ENCODE assay signal across 18 cellular contexts in the genomic region with DNA sequence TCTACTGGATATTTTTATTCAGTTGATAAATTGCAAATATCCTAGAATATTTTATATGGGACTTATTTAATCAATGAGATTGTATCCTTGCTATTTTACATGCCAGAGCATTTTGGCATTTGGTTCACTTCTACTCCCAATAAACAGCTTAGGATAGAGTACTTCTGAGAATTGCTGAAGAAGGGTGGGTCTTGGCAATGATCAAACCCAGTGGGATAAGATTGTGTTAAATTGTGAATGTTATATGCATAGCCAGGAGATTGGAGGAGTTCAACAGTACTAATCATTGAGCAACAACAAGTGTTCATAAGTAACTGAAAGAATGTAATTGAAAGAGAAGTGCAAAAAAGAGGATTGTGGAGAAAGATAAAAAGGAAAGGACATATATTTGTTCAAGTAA.
DNase-seq lines count a peak whose midpoint lies in the region; ATAC-seq, FAIRE-seq and TF ChIP-seq lines count a peak whose summit lies in the region.
"Had no signal": no experiment of that assay in that cellular context is flagged by ENCODE, and none has a peak within 500 bp of the region (broad histone marks: within the 10 kb centered on the region; RNA-seq: fewer than 3 reads in every experiment).

No MANE protein-coding gene starts in this region.

- H2AK9ac ChIP-seq in IMR-90 (replicated peaks; ENCODE audit: low read depth, low read length, poor library complexity), result no peak overlapping the region

- no peak overlapping the region for H4K8ac ChIP-seq in IMR-90 (ENCODE audit: low read depth in 2 of 2, low read length in 2 of 2)

- H4K91ac ChIP-seq in IMR-90 (ENCODE audit: insufficient read depth, low read depth, low read length), result no peak overlapping the region

- no peaks in the 10 kb centered on the region for H3K9me3 ChIP-seq in IMR-90 (ENCODE audit: control insufficient read depth, insufficient read depth, low read length)
- no peaks in the 10 kb centered on the region for H3K9me3 ChIP-seq in GM12878 (replicated peaks; ENCODE audit: control insufficient read depth, insufficient read depth, low read length)
- H3K9me3 ChIP-seq in iPS-18a (ENCODE audit: control insufficient read depth, low read depth, low read length), result no peaks in the 10 kb centered on the region
- H3K9me3 ChIP-seq: spleen, tibial artery had no signal

- dilution Hi-C loops in IMR-90 (cut with HindIII; ENCODE audit: low sequenced_read_pairs, unreplicated experiment), result no loop called here

- no peak overlapping the region for H3K23ac ChIP-seq in IMR-90 (ENCODE audit: low read depth, low read length)

- POLR2A ChIA-PET in IMR-90 (lab: Charles Lee; ENCODE audit: unreplicated experiment), result no interaction called here
- POLR2A ChIA-PET in GM12878 (lab: Charles Lee), result interaction anchor here (3.5 kb wide), 1 partner anchor 61 kb away, joined by 30 read pairs; a partner anchor contains a TSS

- H3K4me1 ChIP-seq in IMR-90 (ENCODE audit: control insufficient read depth, insufficient read depth, low read length) (peaks cover 2% of the 10 kb centered on the region; the same call in 1 of the 2 replicates), GM12878 (ENCODE audit: control insufficient read depth, insufficient read depth, low read length) (peaks cover 32% of the 10 kb centered on the region), iPS-18a (ENCODE audit: control insufficient read depth, low read depth, low read length) (peaks cover 22% of the 10 kb centered on the region)
- H3K4me1 ChIP-seq: parathyroid adenoma, tibial artery had no signal

- H3K9ac ChIP-seq in IMR-90 (ENCODE audit: low read depth, low read length) (no peak overlapping the region), GM12878 (ENCODE audit: control insufficient read depth, insufficient read depth, low read length) (no peak overlapping the region), iPS-18a (ENCODE audit: low read length) (peak overlapping the region; percentile 35)
- H3K9ac ChIP-seq: parathyroid adenoma had no signal

- SMC1A ChIA-PET in GM12878 (lab: Charles Lee; ENCODE audit: uncharacterized antibody, unreplicated experiment), result no interaction called here

- no peak for TF ChIP-seq EP300 in GM12878 (IDR thresholded peaks at IDR 0.05; ENCODE audit: borderline replicate concordance in 1 of 2, control insufficient read depth in 1 of 2, low read depth in 2 of 2, low read length in 2 of 2)

- no peaks in the 10 kb centered on the region for H4K20me1 ChIP-seq in IMR-90 (ENCODE audit: insufficient read depth, low read length)
- H4K20me1 ChIP-seq in GM12878 (ENCODE audit: control insufficient read depth, insufficient read depth), result no peaks in the 10 kb centered on the region

- no peak overlapping the region for H3K14ac ChIP-seq in IMR-90 (replicated peaks; ENCODE audit: low read depth, low read length)

- no peak overlapping the region for H2BK5ac ChIP-seq in IMR-90 (ENCODE audit: low read depth, low read length, poor library complexity, severe bottlenecking)

- no peak overlapping the region for H4K5ac ChIP-seq in IMR-90 (ENCODE audit: low read depth, low read length)

- no peak overlapping the region for H3K4me2 ChIP-seq in IMR-90 (ENCODE audit: low read depth, low read length)
- peak overlapping the region; percentile 59 for H3K4me2 ChIP-seq in GM12878 (ENCODE audit: control insufficient read depth, insufficient read depth)

- H3K36me3 ChIP-seq in IMR-90 (ENCODE audit: control insufficient read depth, insufficient read depth, low read length), result peaks cover 11% of the 10 kb centered on the region
- H3K36me3 ChIP-seq in GM12878 (ENCODE audit: control insufficient read depth in 2 of 2, insufficient read depth in 2 of 2, low read length in 1 of 2), result peaks cover 0 to 9% of the 10 kb centered on the region in 2 experiments; a peak in 1 of 4 replicates
- H3K36me3 ChIP-seq in iPS-18a (ENCODE audit: control insufficient read depth, low read depth, low read length), result no peaks in the 10 kb centered on the region

- H2AFZ ChIP-seq in IMR-90 (replicated peaks; ENCODE audit: low read length, poor library complexity), result no peak overlapping the region
- no peak overlapping the region for H2AFZ ChIP-seq in GM12878 (ENCODE audit: control insufficient read depth, low read depth, low read length)
- H2AFZ ChIP-seq: parathyroid adenoma had no signal

- no TSS peak for BruUV-seq in IMR-90 (replicated peaks; lab: Mats Ljungman, UMichigan)
- no TSS peak for BruUV-seq in GM12878 (replicated peaks; lab: Mats Ljungman, UMichigan)

- H3K27ac ChIP-seq in IMR-90 (ENCODE audit: insufficient read depth, low read length), result no peak overlapping the region
- peak overlapping the region; percentile 34; the same call in 1 of the 2 replicates for H3K27ac ChIP-seq in GM12878 (ENCODE audit: control insufficient read depth, insufficient read depth)
- no peak overlapping the region for H3K27ac ChIP-seq in iPS-18a (ENCODE audit: low read length)
- H3K27ac ChIP-seq: parathyroid adenoma, spleen, tibial artery had no signal

- TF ChIP-seq POLR2A in IMR-90 (IDR thresholded peaks at IDR 0.05; ENCODE audit: low read depth, low read length), result no peak
- no peak for TF ChIP-seq POLR2A in GM12878 (IDR thresholded peaks at IDR 0.05; ENCODE audit: low read depth, low read length)

- no peak overlapping the region for H3K4ac ChIP-seq in IMR-90 (ENCODE audit: low read depth, low read length)

- DNase-seq in IMR-90 (no peak), GM12878 (ENCODE audit: low read depth, low spot score) (no peak), superior temporal gyrus (ENCODE audit: extremely low spot score) (peak; percentile 58), HuH-7 (ENCODE audit: low spot score) (no peak), DMS153 (lab: John Stamatoyannopoulos, UW) (no peak)
- DNase-seq: activated CD4-positive, alpha-beta T cell treated with anti-CD3 and anti-CD28 coated beads for 36 hours; activated gamma-delta T cell; DMS 273 treated with DMSO at 0.1 percent for 48 hours; NCI-H1092; NCI-H2171; NCI-H748 treated with DMSO at 0.1 percent for 48 hours; spleen; tibial artery had no signal

- in situ Hi-C loops in IMR-90 (cut with MboI; ENCODE audit: low sequenced_read_pairs), result loop anchor here (25.0 kb wide), 2 partner anchors 854 to 1704 kb away; no protein-coding TSS in a partner anchor
- in situ Hi-C loops in GM12878 (cut with MboI), result loop anchor here (25.0 kb wide), 1 partner anchor 529 kb away; no protein-coding TSS in a partner anchor

- no peak overlapping the region for H2BK120ac ChIP-seq in IMR-90 (ENCODE audit: low read depth, low read length)

- 0 out of 2 replicates have a peak, but pooled peaks have one; percentile 17 for ATAC-seq in IMR-90 (ENCODE audit: low read depth)
- ATAC-seq in GM12878, result no peak
- no peak for ATAC-seq in GM21367 (IDR thresholded peaks at IDR 0.05; ENCODE audit: unreplicated experiment)
- ATAC-seq: activated CD4-positive, alpha-beta T cell treated with anti-CD3 and anti-CD28 coated beads for 36 hours; K562; left lobe of liver had no signal

- no peaks in the 10 kb centered on the region; the same call in 1 of the 2 replicates for H3K9me1 ChIP-seq in IMR-90 (ENCODE audit: insufficient read depth, low read length)

- no peak overlapping the region for H3K56ac ChIP-seq in IMR-90 (ENCODE audit: extremely low read depth, insufficient read depth, low read length)

- H3K4me3 ChIP-seq in IMR-90 (ENCODE audit: insufficient read depth, low read depth, low read length), result no peak overlapping the region
- H3K4me3 ChIP-seq in GM12878, result peak overlapping the region; percentile 22; the same call in 1 of the 2 replicates
- H3K4me3 ChIP-seq in iPS-18a (ENCODE audit: low read length), result peak overlapping the region; percentile 36
- H3K4me3 ChIP-seq: K562, spleen, tibial artery had no signal

- H3K27me3 ChIP-seq in IMR-90 (ENCODE audit: control insufficient read depth, insufficient read depth, low read length) (no peaks in the 10 kb centered on the region), GM12878 (replicated peaks in 1 of 2; ENCODE audit: control insufficient read depth in 2 of 2, insufficient read depth in 2 of 2, low read length in 1 of 2) (no peaks in the 10 kb centered on the region), iPS-18a (ENCODE audit: control insufficient read depth, insufficient read depth, low read length) (no peaks in the 10 kb centered on the region)
- H3K27me3 ChIP-seq: spleen, tibial artery had no signal

- no peak overlapping the region for H2AK5ac ChIP-seq in IMR-90 (ENCODE audit: low read depth, low read length)

- no peak for TF ChIP-seq RAD21 in IMR-90 (IDR thresholded peaks at IDR 0.05; ENCODE audit: low read length)
- no peak for TF ChIP-seq RAD21 in GM12878 (IDR thresholded peaks at IDR 0.05; ENCODE audit: insufficient read depth, low read depth, low read length)

- no peak overlapping the region for H2BK20ac ChIP-seq in IMR-90 (ENCODE audit: low read depth, low read length)

- TF ChIP-seq CTCF in IMR-90 (conservative IDR thresholded peaks at IDR 0.05; ENCODE audit: low read depth, low read length) (no peak), GM12878 (IDR thresholded peaks at IDR 0.05 in 2 of 3, conservative IDR thresholded peaks at IDR 0.05 in 1 of 3; ENCODE audit: control insufficient read depth in 2 of 3, extremely low read depth in 1 of 3, insufficient read depth in 1 of 3, low read depth in 3 of 3, low read length in 3 of 3) (no peak)

- H3K79me2 ChIP-seq in GM12878 (ENCODE audit: control insufficient read depth, insufficient read depth, low read length), result no peaks in the 10 kb centered on the region
- H3K79me2 ChIP-seq: parathyroid adenoma had no signal

- intact Hi-C loops in IMR-90 (cut with micrococcal nuclease), result no loop called here
- intact Hi-C loops in GM12878 (cut with micrococcal nuclease; ENCODE audit: unreplicated experiment), result loop anchor here (2.0 kb wide), 1 partner anchor 61 kb away; a partner anchor contains a TSS

- H3K18ac ChIP-seq in IMR-90 (ENCODE audit: low read depth, low read length), result no peak overlapping the region

- RAD21 ChIA-PET in GM12878 (lab: Charles Lee; ENCODE audit: unreplicated experiment), result no interaction called here

- no peak overlapping the region for H2BK15ac ChIP-seq in IMR-90 (ENCODE audit: low read depth, low read length)

- no peak for FAIRE-seq in GM12878 (lab: Jason Lieb, UNC)
- FAIRE-seq: K562 had no signal

- CTCF ChIA-PET in IMR-90 (lab: Yijun Ruan, JAX) (no interaction called here), GM12878 (lab: Yijun Ruan, JAX) (no interaction called here)

- H3K79me1 ChIP-seq in IMR-90 (ENCODE audit: low read depth in 1 of 2, low read length in 2 of 2), result peaks cover 0 to 3% of the 10 kb centered on the region in 2 experiments; a peak in 2 of 4 replicates

TF ChIP-seq in IMR-90, 13 proteins besides CTCF, POLR2A, EP300 and RAD21 (continues in another document):
- TF ChIP-seq NFE2L2 (IDR thresholded peaks at IDR 0.05; ENCODE audit: low read depth, low read length) (no peak), MAFK (IDR thresholded peaks at IDR 0.05; ENCODE audit: low read depth, low read length) (no peak), FOS (IDR thresholded peaks at IDR 0.05; ENCODE audit: low read depth, low read length) (no peak), MAZ (IDR thresholded peaks at IDR 0.05; ENCODE audit: borderline replicate concordance, low read depth, low read length) (no peak)

TF ChIP-seq in GM12878, 131 proteins besides CTCF, POLR2A, EP300 and RAD21:
- no peak for TF ChIP-seq CBX5 (IDR thresholded peaks at IDR 0.05; ENCODE audit: low read depth)
- TF ChIP-seq ZBED1 (IDR thresholded peaks at IDR 0.05; ENCODE audit: borderline replicate concordance), result no peak
